Comparison of ENCODE assay signal across 14 cellular contexts in the genomic region with DNA sequence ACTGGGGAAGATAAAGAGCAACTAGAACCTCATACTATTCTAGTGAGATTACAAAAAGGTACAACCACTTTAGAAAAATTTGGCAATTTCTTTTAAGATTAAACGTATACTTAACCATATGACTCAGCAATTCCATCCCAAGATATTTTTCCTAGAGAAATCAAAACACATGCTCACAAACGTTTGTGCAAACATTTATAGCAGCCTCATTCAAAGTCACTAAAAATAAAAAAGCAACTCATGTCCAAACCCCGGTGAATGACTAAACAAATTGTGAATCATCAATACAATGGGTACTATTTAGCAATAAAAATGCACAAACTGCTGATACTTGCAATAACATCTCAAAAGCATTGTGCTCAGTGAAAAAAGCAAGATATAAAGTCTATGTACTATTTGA.
DNase-seq lines count a peak whose midpoint lies in the region; ATAC-seq and TF ChIP-seq lines count a peak whose summit lies in the region.
"Had no signal": no experiment of that assay in that cellular context is flagged by ENCODE, and none has a peak within 500 bp of the region (broad histone marks: within the 10 kb centered on the region; RNA-seq: fewer than 3 reads in every experiment).

No MANE protein-coding gene starts in this region.

- peak overlapping the region; percentile 86 for H3K27ac ChIP-seq in left ventricle myocardium inferior (replicated peaks)
- H3K27ac ChIP-seq in sigmoid colon, result peak overlapping the region in 2 of 4 donors; percentile 82
- no peak overlapping the region for H3K27ac ChIP-seq in suprapubic skin
- H3K27ac ChIP-seq: upper lobe of left lung had no signal

- H3K4me3 Mint-ChIP-seq in activated T-helper 17 cell treated with anti-CD3 and anti-CD28 coated beads, Interleukin-2, amount 50 U/mL, for 72 hours, result no peak overlapping the region
- H3K4me3 Mint-ChIP-seq: activated T-cell treated with anti-CD3 and anti-CD28 coated beads, Interleukin-2, amount 50 U/mL, for 4 hours; T-cell had no signal

- POLR2A ChIA-PET in GM10248 (lab: Yijun Ruan, JAX), result no interaction called here

- H3K27me3 Mint-ChIP-seq in activated T-helper 17 cell treated with anti-CD3 and anti-CD28 coated beads, Interleukin-2, amount 50 U/mL, for 72 hours, result no peaks in the 10 kb centered on the region
- H3K27me3 Mint-ChIP-seq: T-cell had no signal

- peaks cover 41% of the 10 kb centered on the region for H3K4me1 ChIP-seq in left ventricle myocardium inferior
- H3K4me1 ChIP-seq in sigmoid colon, result peaks cover 0 to 41% (median 35%) of the 10 kb centered on the region in 4 donors
- no peaks in the 10 kb centered on the region for H3K4me1 ChIP-seq in suprapubic skin

- peaks cover 4% of the 10 kb centered on the region for H3K4me1 Mint-ChIP-seq in activated T-helper 17 cell treated with anti-CD3 and anti-CD28 coated beads, Interleukin-2, amount 50 U/mL, for 72 hours
- H3K4me1 Mint-ChIP-seq: T-cell had no signal

- ATAC-seq in left ventricle myocardium superior, result no peak
- ATAC-seq in activated T-helper 17 cell treated with anti-CD3 and anti-CD28 coated beads, Interleukin-2, amount 50 U/mL, for 72 hours (replicated peaks), result no peak
- ATAC-seq: activated T-cell treated with anti-CD3 and anti-CD28 coated beads, Interleukin-2, amount 50 U/mL, for 4 hours; T-cell had no signal

- H3K4me3 ChIP-seq in left ventricle myocardium inferior (no peak overlapping the region), sigmoid colon (no peak overlapping the region), suprapubic skin (no peak overlapping the region)
- H3K4me3 ChIP-seq: upper lobe of left lung had no signal

- peaks cover 51% of the 10 kb centered on the region for H3K36me3 Mint-ChIP-seq in activated T-helper 17 cell treated with anti-CD3 and anti-CD28 coated beads, Interleukin-2, amount 50 U/mL, for 72 hours (ENCODE audit: low read depth)

- H3K9me3 Mint-ChIP-seq in activated T-helper 17 cell treated with anti-CD3 and anti-CD28 coated beads, Interleukin-2, amount 50 U/mL, for 72 hours, result no peaks in the 10 kb centered on the region
- H3K9me3 Mint-ChIP-seq: activated T-cell treated with anti-CD3 and anti-CD28 coated beads, Interleukin-2, amount 50 U/mL, for 4 hours; T-cell had no signal

- H3K36me3 ChIP-seq in left ventricle myocardium inferior, result peaks cover 19% of the 10 kb centered on the region
- H3K36me3 ChIP-seq in sigmoid colon, result peaks cover 0 to 15% (median 0%) of the 10 kb centered on the region in 4 donors
- no peaks in the 10 kb centered on the region for H3K36me3 ChIP-seq in suprapubic skin
- H3K36me3 ChIP-seq: upper lobe of left lung had no signal

- WGBS in sigmoid colon, 2 donors, result 19 to 54% methylated on average over 3 of the region's 3 CpGs
- 60% methylated on average over 3 of the region's 3 CpGs for WGBS in suprapubic skin

- DNase-seq in left ventricle myocardium inferior, result no peak
- DNase-seq in left ventricle myocardium superior, result no peak
- peak; percentile 89 for DNase-seq in fibroblast of peridontal ligament (ENCODE audit: extremely low read depth)
- no peak for DNase-seq in sigmoid colon
- DNase-seq in H4 (ENCODE audit: low spot score), result no peak
- DNase-seq in suprapubic skin (ENCODE audit: low spot score in 2 of 2), result no peak
- no peak for DNase-seq in GM10248 (ENCODE audit: extremely low spot score)
- DNase-seq: activated T-cell treated with anti-CD3 and anti-CD28 coated beads, Interleukin-2, amount 50 U/mL, for 4 hours; DMS53; NCI-H226; occipital lobe; T-cell; upper lobe of left lung had no signal

- intact Hi-C loops in left ventricle myocardium inferior (cut with micrococcal nuclease), result no loop called here
- intact Hi-C loops in left ventricle myocardium superior (cut with micrococcal nuclease), result no loop called here
- intact Hi-C loops in sigmoid colon (cut with DNase I), result loop anchor here (5.0 kb wide), 2 partner anchors 121 to 164 kb away; partner anchors contain the start of genes BRCA2, FRY and ZAR1L

- TF ChIP-seq CTCF in left ventricle myocardium inferior (IDR thresholded peaks at IDR 0.05; ENCODE audit: borderline replicate concordance), result no peak
- no peak for TF ChIP-seq CTCF in sigmoid colon (IDR thresholded peaks at IDR 0.05)
- TF ChIP-seq CTCF in suprapubic skin (IDR thresholded peaks at IDR 0.05), result no peak
- TF ChIP-seq CTCF in GM10248 (IDR thresholded peaks at IDR 0.05; ENCODE audit: control extremely low read depth, extremely low read depth, low read depth, missing control alignments), result no peak

- H3K27me3 ChIP-seq in left ventricle myocardium inferior (ENCODE audit: low read depth) (no peaks in the 10 kb centered on the region), sigmoid colon (no peaks in the 10 kb centered on the region), suprapubic skin (no peaks in the 10 kb centered on the region)
- H3K27me3 ChIP-seq: upper lobe of left lung had no signal

- peak overlapping the region; percentile 52 for H3K27ac Mint-ChIP-seq in activated T-helper 17 cell treated with anti-CD3 and anti-CD28 coated beads, Interleukin-2, amount 50 U/mL, for 72 hours
- H3K27ac Mint-ChIP-seq: T-cell had no signal

- TF ChIP-seq POLR2A in sigmoid colon (IDR thresholded peaks at IDR 0.05) (no peak), suprapubic skin (IDR thresholded peaks at IDR 0.05) (no peak)

- CTCF ChIA-PET in GM10248 (lab: Yijun Ruan, JAX), result no interaction called here

- H3K9me3 ChIP-seq in left ventricle myocardium inferior (replicated peaks), result no peaks in the 10 kb centered on the region
- no peaks in the 10 kb centered on the region for H3K9me3 ChIP-seq in sigmoid colon
- no peaks in the 10 kb centered on the region for H3K9me3 ChIP-seq in suprapubic skin
- H3K9me3 ChIP-seq: upper lobe of left lung had no signal

- TF ChIP-seq EP300 in sigmoid colon (IDR thresholded peaks at IDR 0.05) (no peak), suprapubic skin (IDR thresholded peaks at IDR 0.05) (no peak)
